Comparison of ENCODE assay signal across 8 cellular contexts in genomic region chr16:54929090-54930033, GRCh38. TPM values are rescaled to one million over a fixed set of nuclear protein-coding genes. Genes with fewer than 3 reads are reported as not detected.
DNase-seq lines count a peak whose midpoint lies in the region; ATAC-seq, FAIRE-seq and TF ChIP-seq lines count a peak whose summit lies in the region.

No MANE protein-coding gene starts in this region.

- peak; percentile 97 for DNase-seq in DMS53 treated with DMSO at 0.1 percent for 48 hours (lab: John Stamatoyannopoulos, UW; ENCODE audit: unreplicated experiment)
- DNase-seq in RCC 7860 (ENCODE audit: low spot score), result peak; percentile 97
- DNase-seq in activated T-helper 1 cell treated with anti-CD3 and anti-CD28 coated beads, Interleukin-12 subunit alpha, Interleukin-12 subunit beta, Interleukin-2, Interleukin-4 antibody, amounts not matched to agents 30 ng/mL and 10 ng/mL and 1 ng/mL, durations not matched to agents 14 hours and 24 hours and 36 hours (ENCODE audit: low spot score), result peak; percentile 89
- peak; percentile 99 for DNase-seq in fibroblast of pulmonary artery (ENCODE audit: low read depth)
- DNase-seq in nephron progenitor cell, result peak; percentile 100
- DNase-seq in stimulated activated naive CD8-positive, alpha-beta T cell treated with anti-CD3 and anti-CD28 coated beads, Interleukin-15, Interleukin-2, amounts not matched to agents 100 U/mL and 50 U/mL, for 24 hours, result peak; percentile 97

- H3K9me3 ChIP-seq in KOPT-K1 (ENCODE audit: insufficient read depth, low read length, poor library complexity, severe bottlenecking), result peaks cover 10% of the 10 kb centered on the region

- peak overlapping the region; percentile 88 for H3K4me3 Mint-ChIP-seq in activated T-helper 1 cell treated with anti-CD3 and anti-CD28 coated beads, Interleukin-12 subunit alpha, Interleukin-12 subunit beta, Interleukin-2, Interleukin-4 antibody, amounts not matched to agents 30 ng/mL and 10 ng/mL and 1 ng/mL, durations not matched to agents 14 hours and 24 hours and 36 hours
- H3K4me3 Mint-ChIP-seq in nephron progenitor cell, result peak overlapping the region; percentile 90

- peak; percentile 91 for ATAC-seq in GM21737 (IDR thresholded peaks at IDR 0.05; ENCODE audit: unreplicated experiment)
- ATAC-seq in stimulated activated naive CD8-positive, alpha-beta T cell treated with anti-CD3 and anti-CD28 coated beads, Interleukin-15, Interleukin-2, amounts not matched to agents 100 U/mL and 50 U/mL, for 24 hours, result peak; percentile 95

- peaks cover 5% of the 10 kb centered on the region for H3K36me3 Mint-ChIP-seq in activated T-helper 1 cell treated with anti-CD3 and anti-CD28 coated beads, Interleukin-12 subunit alpha, Interleukin-12 subunit beta, Interleukin-2, Interleukin-4 antibody, amounts not matched to agents 30 ng/mL and 10 ng/mL and 1 ng/mL, durations not matched to agents 14 hours and 24 hours and 36 hours (ENCODE audit: low read depth)
- no peaks in the 10 kb centered on the region for H3K36me3 Mint-ChIP-seq in nephron progenitor cell (ENCODE audit: low read depth)

- peaks cover 69% of the 10 kb centered on the region for H3K27me3 Mint-ChIP-seq in activated T-helper 1 cell treated with anti-CD3 and anti-CD28 coated beads, Interleukin-12 subunit alpha, Interleukin-12 subunit beta, Interleukin-2, Interleukin-4 antibody, amounts not matched to agents 30 ng/mL and 10 ng/mL and 1 ng/mL, durations not matched to agents 14 hours and 24 hours and 36 hours (ENCODE audit: insufficient read depth)
- peaks cover 64% of the 10 kb centered on the region for H3K27me3 Mint-ChIP-seq in nephron progenitor cell (ENCODE audit: low read depth, poor library complexity)

- H3K4me1 Mint-ChIP-seq in activated T-helper 1 cell treated with anti-CD3 and anti-CD28 coated beads, Interleukin-12 subunit alpha, Interleukin-12 subunit beta, Interleukin-2, Interleukin-4 antibody, amounts not matched to agents 30 ng/mL and 10 ng/mL and 1 ng/mL, durations not matched to agents 14 hours and 24 hours and 36 hours (ENCODE audit: low read depth), result peaks cover 21% of the 10 kb centered on the region
- H3K4me1 Mint-ChIP-seq in nephron progenitor cell, result peaks cover 51% of the 10 kb centered on the region

- H3K4me3 ChIP-seq in fibroblast of pulmonary artery (replicated peaks; ENCODE audit: low read depth, low read length), result peak overlapping the region; percentile 53

- peak overlapping the region; percentile 99 for H3K27ac ChIP-seq in KOPT-K1 (ENCODE audit: low read depth, low read length, poor library complexity, severe bottlenecking)

- peak; percentile 82 for FAIRE-seq in RCC 7860 (lab: Jason Lieb, UNC)

- TF ChIP-seq CTCF in fibroblast of pulmonary artery (IDR thresholded peaks at IDR 0.05; ENCODE audit: low read length, missing control alignments) (peak; percentile 18), nephron progenitor cell (IDR thresholded peaks at IDR 0.05) (no peak)

- peak overlapping the region; percentile 88 for H3K27ac Mint-ChIP-seq in activated T-helper 1 cell treated with anti-CD3 and anti-CD28 coated beads, Interleukin-12 subunit alpha, Interleukin-12 subunit beta, Interleukin-2, Interleukin-4 antibody, amounts not matched to agents 30 ng/mL and 10 ng/mL and 1 ng/mL, durations not matched to agents 14 hours and 24 hours and 36 hours
- H3K27ac Mint-ChIP-seq in nephron progenitor cell, result peak overlapping the region; percentile 19

- peaks cover 17% of the 10 kb centered on the region for H3K9me3 Mint-ChIP-seq in activated T-helper 1 cell treated with anti-CD3 and anti-CD28 coated beads, Interleukin-12 subunit alpha, Interleukin-12 subunit beta, Interleukin-2, Interleukin-4 antibody, amounts not matched to agents 30 ng/mL and 10 ng/mL and 1 ng/mL, durations not matched to agents 14 hours and 24 hours and 36 hours
- no peaks in the 10 kb centered on the region for H3K9me3 Mint-ChIP-seq in nephron progenitor cell

- intact Hi-C loops in activated T-helper 1 cell treated with anti-CD3 and anti-CD28 coated beads, Interleukin-12 subunit alpha, Interleukin-12 subunit beta, Interleukin-2, Interleukin-4 antibody, amounts not matched to agents 30 ng/mL and 10 ng/mL and 1 ng/mL, durations not matched to agents 14 hours and 24 hours and 36 hours (cut with micrococcal nuclease), result loop anchor here (1.0 to 5.0 kb wide), 5 partner anchors 8 to 1225 kb away; partner anchors contain the start of gene FTO

- peaks cover 17% of the 10 kb centered on the region for H3K36me3 ChIP-seq in KOPT-K1 (ENCODE audit: insufficient read depth, low read length)

RNA-seq across cellular contexts. Expression of gene IRX5, which starts 1.3 kb away (rescaled TPM):
- total RNA-seq in activated T-helper 1 cell treated with anti-CD3 and anti-CD28 coated beads, Interleukin-12 subunit alpha, Interleukin-12 subunit beta, Interleukin-2, Interleukin-4 antibody, amounts not matched to agents 30 ng/mL and 10 ng/mL and 1 ng/mL, durations not matched to agents 14 hours and 24 hours and 36 hours, result 0.16 and 0.20 TPM in 2 replicates

Comparison
In these comparisons a context has a peak if more than half of its experiments do, and no peak if none do; other contexts are left out.
1. Peak in every context shown above with its lines: DNase-seq, ATAC-seq, H3K4me3 ChIP-seq and H3K27ac ChIP-seq.